In genomic region chr6:137926985-137927384, GRCh38 we compare ENCODE assay signal across 1 cellular context.
TF ChIP-seq lines count a peak whose summit lies in the region.

No MANE protein-coding gene starts in this region.

TF ChIP-seq in H1, 55 proteins besides CTCF, POLR2A, EP300 and RAD21:
- TF ChIP-seq BRCA1 (IDR thresholded peaks at IDR 0.05; ENCODE audit: low read depth, low read length) (no peak), SUZ12 (IDR thresholded peaks at IDR 0.05; ENCODE audit: low read length) (no peak), SP2 (IDR thresholded peaks at IDR 0.05; ENCODE audit: low read length) (no peak), CHD1 (IDR thresholded peaks at IDR 0.05; ENCODE audit: low read depth, low read length) (no peak), EGR1 (IDR thresholded peaks at IDR 0.05; ENCODE audit: borderline replicate concordance, low read depth, low read length) (no peak), POU5F1 (IDR thresholded peaks at IDR 0.05; ENCODE audit: low read depth, low read length) (no peak), RNF2 (IDR thresholded peaks at IDR 0.05; ENCODE audit: borderline replicate concordance, low read depth, low read length, missing control alignments, poor library complexity, severe bottlenecking) (no peak), TEAD4 (IDR thresholded peaks at IDR 0.05; ENCODE audit: low read depth, low read length) (no peak), YY1 (IDR thresholded peaks at IDR 0.05; ENCODE audit: low read depth, low read length) (no peak)
- TF ChIP-seq, protein P1, sequence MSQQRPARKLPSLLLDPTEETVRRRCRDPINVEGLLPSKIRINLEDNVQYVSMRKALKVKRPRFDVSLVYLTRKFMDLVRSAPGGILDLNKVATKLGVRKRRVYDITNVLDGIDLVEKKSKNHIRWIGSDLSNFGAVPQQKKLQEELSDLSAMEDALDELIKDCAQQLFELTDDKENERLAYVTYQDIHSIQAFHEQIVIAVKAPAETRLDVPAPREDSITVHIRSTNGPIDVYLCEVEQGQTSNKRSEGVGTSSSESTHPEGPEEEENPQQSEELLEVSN (IDR thresholded peaks at IDR 0.05), result no peak
TF ChIP-seq in H1: peak in this region for 0.
